10 cellular contexts compared by ENCODE assay signal in genomic region chr5:129172561-129172960, GRCh38.
DNase-seq lines count a peak whose midpoint lies in the region; ATAC-seq and TF ChIP-seq lines count a peak whose summit lies in the region.
"Had no signal": no experiment of that assay in that cellular context is flagged by ENCODE, and none has a peak within 500 bp of the region (broad histone marks: within the 10 kb centered on the region; RNA-seq: fewer than 3 reads in every experiment).

No MANE protein-coding gene starts in this region.

- no peak overlapping the region for H3K4me3 Mint-ChIP-seq in H9
- H3K4me3 Mint-ChIP-seq in progenitor cell of endocrine pancreas (ENCODE audit: low read depth) = no peak overlapping the region
- H3K4me3 Mint-ChIP-seq: activated CD8-positive, alpha-beta memory T cell treated with anti-CD3 and anti-CD28 coated beads, Interleukin-2, amount 10 ng/mL, durations not matched to agents 7 days and 5 days; central memory CD8-positive, alpha-beta T cell; T-cell had no signal

- H3K27ac ChIP-seq in H9 (ENCODE audit: insufficient read length, low read depth, low read length) = no peak overlapping the region
- H3K27ac ChIP-seq in OCI-LY7 (ENCODE audit: low read depth, low read length, poor library complexity, severe bottlenecking) = no peak overlapping the region
- H3K27ac ChIP-seq in brain microvascular endothelial cell = no peak overlapping the region

- no peak overlapping the region for H2BK120ac ChIP-seq in H9 (ENCODE audit: low read depth, low read length, poor library complexity, severe bottlenecking)

- H3K27ac Mint-ChIP-seq in H9 (no peak overlapping the region; a peak in 1 of 7 replicates), progenitor cell of endocrine pancreas (no peak overlapping the region)
- H3K27ac Mint-ChIP-seq: activated CD8-positive, alpha-beta memory T cell treated with anti-CD3 and anti-CD28 coated beads, Interleukin-2, amount 10 ng/mL, durations not matched to agents 7 days and 5 days; T-cell had no signal

- no TSS peak for BruUV-seq in OCI-LY7 (replicated peaks; lab: Mats Ljungman, UMichigan)

- no peaks in the 10 kb centered on the region for H3K9me3 Mint-ChIP-seq in H9
- no peaks in the 10 kb centered on the region for H3K9me3 Mint-ChIP-seq in progenitor cell of endocrine pancreas (ENCODE audit: low read depth)
- H3K9me3 Mint-ChIP-seq: central memory CD8-positive, alpha-beta T cell; T-cell had no signal

- H3T11ph ChIP-seq in H9 (ENCODE audit: low read length) = no peak overlapping the region

- no peak overlapping the region for H2BK5ac ChIP-seq in H9 (ENCODE audit: insufficient read length, low read length)

- H3K36me3 Mint-ChIP-seq in H9 (ENCODE audit: insufficient read depth in 1 of 3, low read depth in 3 of 3) (no peaks in the 10 kb centered on the region), progenitor cell of endocrine pancreas (ENCODE audit: insufficient read depth) (no peaks in the 10 kb centered on the region)
- H3K36me3 Mint-ChIP-seq: activated CD8-positive, alpha-beta memory T cell treated with anti-CD3 and anti-CD28 coated beads, Interleukin-2, amount 10 ng/mL, durations not matched to agents 7 days and 5 days; T-cell had no signal

- H2BK12ac ChIP-seq in H9 (ENCODE audit: insufficient read length, low read depth, low read length) = no peak overlapping the region

- H3K4me1 Mint-ChIP-seq in H9 (peaks cover 7 to 9% of the 10 kb centered on the region in 2 experiments; a peak in 3 of 4 replicates), progenitor cell of endocrine pancreas (ENCODE audit: low read depth) (no peaks in the 10 kb centered on the region)
- H3K4me1 Mint-ChIP-seq: activated CD8-positive, alpha-beta memory T cell treated with anti-CD3 and anti-CD28 coated beads, Interleukin-2, amount 10 ng/mL, durations not matched to agents 7 days and 5 days; central memory CD8-positive, alpha-beta T cell; T-cell had no signal

- H2BK15ac ChIP-seq in H9 (ENCODE audit: low read depth, low read length) = no peak overlapping the region

- POLR2A ChIA-PET in OCI-LY7 (lab: Charles Lee) = no interaction called here

- no peak for ATAC-seq in HG03571 (IDR thresholded peaks at IDR 0.05; ENCODE audit: unreplicated experiment)
- ATAC-seq: activated CD8-positive, alpha-beta memory T cell treated with anti-CD3 and anti-CD28 coated beads, Interleukin-2, amount 10 ng/mL, durations not matched to agents 7 days and 5 days; T-cell had no signal

- H3K9me2 ChIP-seq in OCI-LY7 (ENCODE audit: insufficient read depth, low read length) = no peaks in the 10 kb centered on the region

- no peak overlapping the region for H3K9ac ChIP-seq in H9 (ENCODE audit: extremely low read depth, insufficient read length, low read length)

- no peaks in the 10 kb centered on the region for H3K27me3 Mint-ChIP-seq in H9 (ENCODE audit: low read depth)
- no peaks in the 10 kb centered on the region for H3K27me3 Mint-ChIP-seq in progenitor cell of endocrine pancreas
- H3K27me3 Mint-ChIP-seq: activated CD8-positive, alpha-beta memory T cell treated with anti-CD3 and anti-CD28 coated beads, Interleukin-2, amount 10 ng/mL, durations not matched to agents 7 days and 5 days; central memory CD8-positive, alpha-beta T cell; T-cell had no signal

- no peak for DNase-seq in H9
- no peak for DNase-seq in OCI-LY7 (ENCODE audit: low spot score)
- peak; percentile 36 for DNase-seq in fibroblast of mammary gland (ENCODE audit: low read depth)
- DNase-seq in progenitor cell of endocrine pancreas (ENCODE audit: low spot score, unreplicated experiment) = no peak
- no peak for DNase-seq in NCI-H2107 (lab: John Stamatoyannopoulos, UW)
- DNase-seq in brain microvascular endothelial cell = no peak
- DNase-seq: activated CD8-positive, alpha-beta memory T cell treated with anti-CD3 and anti-CD28 coated beads, Interleukin-2, amount 10 ng/mL, durations not matched to agents 7 days and 5 days; T-cell had no signal

- intact Hi-C loops in OCI-LY7 (cut with micrococcal nuclease; ENCODE audit: unreplicated experiment) = loop anchor here (10.0 kb wide), 1 partner anchor 592 kb away; no protein-coding TSS in a partner anchor

- H4K20me1 ChIP-seq in H9 (ENCODE audit: control insufficient read depth, insufficient read depth, insufficient read length) (no peaks in the 10 kb centered on the region), OCI-LY7 (ENCODE audit: insufficient read depth, low read length) (no peaks in the 10 kb centered on the region)

- H3K79me1 ChIP-seq in H9 (ENCODE audit: insufficient read depth, low read depth, low read length, poor library complexity, severe bottlenecking) = no peaks in the 10 kb centered on the region

- no peak overlapping the region for H3K14ac ChIP-seq in H9 (ENCODE audit: insufficient read depth, low read length)

- H3K4me2 ChIP-seq in H9 (ENCODE audit: insufficient read depth, insufficient read length, low read length) (no peak overlapping the region), OCI-LY7 (ENCODE audit: low read length) (no peak overlapping the region)

- in situ Hi-C loops in brain microvascular endothelial cell (cut with HindIII; ENCODE audit: low pct_ligation_motif_present, low sequenced_read_pairs) = no loop called here

- no peak overlapping the region for H3K4ac ChIP-seq in H9 (ENCODE audit: low read depth, low read length)

- no peak overlapping the region for H2BK20ac ChIP-seq in H9 (ENCODE audit: low read depth, low read length, poor library complexity, severe bottlenecking)

- no peak overlapping the region for H3K56ac ChIP-seq in H9 (ENCODE audit: insufficient read length, low read depth, low read length)

- no peaks in the 10 kb centered on the region for H3K4me1 ChIP-seq in H9 (ENCODE audit: insufficient read depth, low read length)
- H3K4me1 ChIP-seq in OCI-LY7 (ENCODE audit: insufficient read depth, low read length, poor library complexity, severe bottlenecking) = no peaks in the 10 kb centered on the region

- no peak overlapping the region for H3K4me3 ChIP-seq in OCI-LY7 (ENCODE audit: low read depth, low read length, poor library complexity, severe bottlenecking)
- H3K4me3 ChIP-seq in fibroblast of mammary gland (ENCODE audit: control insufficient read depth, low read depth, low read length) = no peak overlapping the region
- no peak overlapping the region for H3K4me3 ChIP-seq in brain microvascular endothelial cell (ENCODE audit: low read depth, low read length)

- CTCF ChIA-PET in OCI-LY7 (lab: Charles Lee; ENCODE audit: unreplicated experiment) = no interaction called here

- H2AFZ ChIP-seq in H9 (ENCODE audit: low read length) (no peak overlapping the region), OCI-LY7 (ENCODE audit: low read length) (no peak overlapping the region)

- no peaks in the 10 kb centered on the region for H3K27me3 ChIP-seq in H9 (ENCODE audit: insufficient read depth, low read length)
- no peaks in the 10 kb centered on the region for H3K27me3 ChIP-seq in brain microvascular endothelial cell (replicated peaks)

- no peak overlapping the region for H3K23ac ChIP-seq in H9 (ENCODE audit: insufficient read length, low read depth, low read length)

- no peak overlapping the region for H4K5ac ChIP-seq in H9 (ENCODE audit: insufficient read length, low read depth, low read length)

- TF ChIP-seq CTCF in H9 (conservative IDR thresholded peaks at IDR 0.05) = peak; percentile 37; the same call in 1 of the 3 replicates
- peak; percentile 26; the same call in 1 of the 2 replicates for TF ChIP-seq CTCF in OCI-LY7 (conservative IDR thresholded peaks at IDR 0.05; ENCODE audit: low read length)
- TF ChIP-seq CTCF in fibroblast of mammary gland (conservative IDR thresholded peaks at IDR 0.05; ENCODE audit: control insufficient read depth, insufficient read depth, low read depth, low read length) = peak; percentile 25
- peak; percentile 59 for TF ChIP-seq CTCF in progenitor cell of endocrine pancreas (IDR thresholded peaks at IDR 0.05; ENCODE audit: unreplicated experiment)
- no peak for TF ChIP-seq CTCF in brain microvascular endothelial cell (IDR thresholded peaks at IDR 0.05; ENCODE audit: low read depth, low read length, missing control alignments)

- no peaks in the 10 kb centered on the region for H3K23me2 ChIP-seq in H9 (ENCODE audit: insufficient read length, low read depth, low read length, poor library complexity, severe bottlenecking)

- H2AK5ac ChIP-seq in H9 (ENCODE audit: insufficient read length, low read length) = no peak overlapping the region

- H3K36me3 ChIP-seq in OCI-LY7 (ENCODE audit: insufficient read depth, low read length) = no peaks in the 10 kb centered on the region
- H3K36me3 ChIP-seq in brain microvascular endothelial cell (replicated peaks) = no peaks in the 10 kb centered on the region

- H3K9me3 ChIP-seq in H9 (ENCODE audit: control insufficient read depth, low read depth, low read length) (no peaks in the 10 kb centered on the region), OCI-LY7 (ENCODE audit: low read length) (no peaks in the 10 kb centered on the region)

- H3K79me2 ChIP-seq in H9 (ENCODE audit: insufficient read depth, low read length) (no peaks in the 10 kb centered on the region), OCI-LY7 (ENCODE audit: insufficient read depth, low read depth, low read length) (no peaks in the 10 kb centered on the region)

- no peak overlapping the region for H3K18ac ChIP-seq in H9 (ENCODE audit: insufficient read length, low read depth, low read length)

- H4K8ac ChIP-seq in H9 (replicated peaks; ENCODE audit: insufficient read length, low read depth, low read length) = no peak overlapping the region

- no peak overlapping the region for H4K91ac ChIP-seq in H9 (ENCODE audit: insufficient read length, low read depth, low read length)
